In the genomic region with DNA sequence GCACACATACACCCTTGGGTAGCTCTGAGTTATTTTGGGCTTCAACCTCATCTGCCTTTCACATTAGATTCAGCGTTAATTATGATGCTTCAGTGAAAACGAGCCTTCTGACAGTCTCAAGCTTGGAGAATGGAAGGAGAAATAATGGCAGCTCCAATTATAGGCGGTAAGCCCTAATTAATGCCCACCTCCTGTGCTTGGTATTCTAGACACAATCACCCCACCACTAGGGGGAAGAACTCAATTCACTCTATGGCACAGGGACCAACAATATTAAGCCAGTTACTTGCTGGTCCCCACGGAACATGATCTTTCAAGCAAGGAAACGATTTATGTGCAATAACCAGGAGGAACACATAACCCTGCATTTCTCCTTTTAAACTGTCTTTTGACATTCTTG, we compare ENCODE assay signal across 1 cellular context.
TF ChIP-seq lines count a peak whose summit lies in the region.

No MANE protein-coding gene starts in this region.

TF ChIP-seq in GM12878, 131 proteins besides CTCF, POLR2A, EP300 and RAD21 (continued from another document):
- no peak for TF ChIP-seq MYB (IDR thresholded peaks at IDR 0.05; ENCODE audit: borderline replicate concordance, low read depth, low read length)
- no peak for TF ChIP-seq MXI1 (IDR thresholded peaks at IDR 0.05; ENCODE audit: low read depth, low read length)
- TF ChIP-seq RBBP5 (conservative IDR thresholded peaks at IDR 0.05), result no peak
- TF ChIP-seq, protein P1, sequence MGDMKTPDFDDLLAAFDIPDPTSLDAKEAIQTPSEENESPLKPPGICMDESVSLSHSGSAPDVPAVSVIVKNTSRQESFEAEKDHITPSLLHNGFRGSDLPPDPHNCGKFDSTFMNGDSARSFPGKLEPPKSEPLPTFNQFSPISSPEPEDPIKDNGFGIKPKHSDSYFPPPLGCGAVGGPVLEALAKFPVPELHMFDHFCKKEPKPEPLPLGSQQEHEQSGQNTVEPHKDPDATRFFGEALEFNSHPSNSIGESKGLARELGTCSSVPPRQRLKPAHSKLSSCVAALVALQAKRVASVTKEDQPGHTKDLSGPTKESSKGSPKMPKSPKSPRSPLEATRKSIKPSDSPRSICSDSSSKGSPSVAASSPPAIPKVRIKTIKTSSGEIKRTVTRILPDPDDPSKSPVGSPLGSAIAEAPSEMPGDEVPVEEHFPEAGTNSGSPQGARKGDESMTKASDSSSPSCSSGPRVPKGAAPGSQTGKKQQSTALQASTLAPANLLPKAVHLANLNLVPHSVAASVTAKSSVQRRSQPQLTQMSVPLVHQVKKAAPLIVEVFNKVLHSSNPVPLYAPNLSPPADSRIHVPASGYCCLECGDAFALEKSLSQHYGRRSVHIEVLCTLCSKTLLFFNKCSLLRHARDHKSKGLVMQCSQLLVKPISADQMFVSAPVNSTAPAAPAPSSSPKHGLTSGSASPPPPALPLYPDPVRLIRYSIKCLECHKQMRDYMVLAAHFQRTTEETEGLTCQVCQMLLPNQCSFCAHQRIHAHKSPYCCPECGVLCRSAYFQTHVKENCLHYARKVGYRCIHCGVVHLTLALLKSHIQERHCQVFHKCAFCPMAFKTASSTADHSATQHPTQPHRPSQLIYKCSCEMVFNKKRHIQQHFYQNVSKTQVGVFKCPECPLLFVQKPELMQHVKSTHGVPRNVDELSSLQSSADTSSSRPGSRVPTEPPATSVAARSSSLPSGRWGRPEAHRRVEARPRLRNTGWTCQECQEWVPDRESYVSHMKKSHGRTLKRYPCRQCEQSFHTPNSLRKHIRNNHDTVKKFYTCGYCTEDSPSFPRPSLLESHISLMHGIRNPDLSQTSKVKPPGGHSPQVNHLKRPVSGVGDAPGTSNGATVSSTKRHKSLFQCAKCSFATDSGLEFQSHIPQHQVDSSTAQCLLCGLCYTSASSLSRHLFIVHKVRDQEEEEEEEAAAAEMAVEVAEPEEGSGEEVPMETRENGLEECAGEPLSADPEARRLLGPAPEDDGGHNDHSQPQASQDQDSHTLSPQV (IDR thresholded peaks at IDR 0.05), result no peak
- TF ChIP-seq CHD1 (IDR thresholded peaks at IDR 0.05; ENCODE audit: low read depth, low read length), result no peak
- no peak for TF ChIP-seq TCF3 (IDR thresholded peaks at IDR 0.05; ENCODE audit: borderline replicate concordance, insufficient read depth, low read depth, low read length)
- TF ChIP-seq TCF7 (IDR thresholded peaks at IDR 0.05; ENCODE audit: borderline replicate concordance), result no peak
